In genomic region chr13:46640843-46641242, GRCh38 we compare ENCODE assay signal across 8 cellular contexts.
DNase-seq lines count a peak whose midpoint lies in the region; ATAC-seq, FAIRE-seq and TF ChIP-seq lines count a peak whose summit lies in the region.
"Had no signal": no experiment of that assay in that cellular context is flagged by ENCODE, and none has a peak within 500 bp of the region (broad histone marks: within the 10 kb centered on the region; RNA-seq: fewer than 3 reads in every experiment).

No MANE protein-coding gene starts in this region.

- CTCF ChIA-PET in K562 (lab: Yijun Ruan, JAX; ENCODE audit: low intra/inter-chr PET ratio) = no interaction called here
- CTCF ChIA-PET in CD8-positive, alpha-beta memory T cell (lab: Charles Lee) = no interaction called here

- no peak for TF ChIP-seq EP300 in K562 (IDR thresholded peaks at IDR 0.05; ENCODE audit: low read length)

- H3K27me3 Mint-ChIP-seq in HFFc6 (ENCODE audit: insufficient read depth) = no peaks in the 10 kb centered on the region
- H3K27me3 Mint-ChIP-seq in CD8-positive, alpha-beta memory T cell = peaks cover 0 to 2% of the 10 kb centered on the region in 2 donors
- H3K27me3 Mint-ChIP-seq: activated naive CD8-positive, alpha-beta T cell had no signal

- H3K9me3 Mint-ChIP-seq in HFFc6 = no peaks in the 10 kb centered on the region
- no peaks in the 10 kb centered on the region for H3K9me3 Mint-ChIP-seq in CD8-positive, alpha-beta memory T cell

- DNase-seq in HFFc6 = peak; percentile 52
- DNase-seq in K562 (ENCODE audit: extremely low read depth in 1 of 4, low spot score in 3 of 4) = no peak
- DNase-seq in keratinocyte (ENCODE audit: low read depth, low spot score) = no peak
- DNase-seq in NCI-H510A (lab: John Stamatoyannopoulos, UW) = no peak
- no peak for DNase-seq in CD8-positive, alpha-beta memory T cell

- dilution Hi-C loops in keratinocyte (cut with MboI; ENCODE audit: extremely low pct_ligation_motif_present, low sequenced_read_pairs) = no loop called here

- H4K20me1 ChIP-seq in K562 (replicated peaks; ENCODE audit: control insufficient read depth, insufficient read depth, low read length) = peaks cover 26% of the 10 kb centered on the region
- H4K20me1 ChIP-seq in keratinocyte (ENCODE audit: control insufficient read depth, extremely low read depth, insufficient read depth, low read length) = no peaks in the 10 kb centered on the region

- intact Hi-C loops in K562 (cut with micrococcal nuclease) = loop anchor here (5.0 kb wide), 1 partner anchor 89 kb away; the partner anchor contains the start of gene LRCH1

- in situ Hi-C loops in K562 (cut with MboI) = no loop called here

- H3K9ac ChIP-seq in K562 (ENCODE audit: insufficient read depth in 1 of 2, low read depth in 2 of 2, low read length in 2 of 2) = no peak overlapping the region
- H3K9ac ChIP-seq in keratinocyte (ENCODE audit: control insufficient read depth, extremely low read depth, insufficient read depth, low read length) = no peak overlapping the region
- H3K9ac ChIP-seq in stomach smooth muscle (ENCODE audit: low read length in 2 of 2) = no peak overlapping the region

- no peak for ATAC-seq in K562
- no peak for ATAC-seq in GM21528 (IDR thresholded peaks at IDR 0.05; ENCODE audit: low FRiP score, unreplicated experiment)

- H3K27me3 ChIP-seq in K562 (ENCODE audit: control insufficient read depth in 2 of 2, insufficient read depth in 2 of 2, low read length in 2 of 2) (no peaks in the 10 kb centered on the region), keratinocyte (ENCODE audit: control insufficient read depth, extremely low read depth, insufficient read depth, low read length) (no peaks in the 10 kb centered on the region), stomach smooth muscle (ENCODE audit: control insufficient read depth in 1 of 2, insufficient read depth in 2 of 2, low read length in 2 of 2) (no peaks in the 10 kb centered on the region)
- no peaks in the 10 kb centered on the region for H3K27me3 ChIP-seq in CD8-positive, alpha-beta memory T cell (ENCODE audit: insufficient read depth, low read length, poor library complexity, severe bottlenecking)

- H3K4me2 ChIP-seq in K562 (ENCODE audit: insufficient read depth, low read length) (no peak overlapping the region), keratinocyte (ENCODE audit: control insufficient read depth, extremely low read depth, insufficient read depth, low read depth, low read length) (peak overlapping the region; percentile 30)

- no peak overlapping the region for H2AFZ ChIP-seq in K562 (ENCODE audit: low read depth, low read length)
- H2AFZ ChIP-seq in keratinocyte (ENCODE audit: control insufficient read depth, low read length) = no peak overlapping the region

- H3K36me3 Mint-ChIP-seq in HFFc6 (ENCODE audit: low read depth) = no peaks in the 10 kb centered on the region
- peaks cover 0 to 6% (median 0%) of the 10 kb centered on the region in 3 donors for H3K36me3 Mint-ChIP-seq in CD8-positive, alpha-beta memory T cell

- POLR2A ChIA-PET in K562 (lab: Yijun Ruan, JAX) = interaction anchor here (0.8 to 1.1 kb wide), 2 partner anchors 12 to 659 kb away, joined by 3 read pairs; no protein-coding TSS in a partner anchor
- POLR2A ChIA-PET in CD8-positive, alpha-beta memory T cell (lab: Charles Lee) = no interaction called here

- H3K79me2 ChIP-seq in K562 (ENCODE audit: control insufficient read depth, insufficient read depth, low read length) (peaks cover 8% of the 10 kb centered on the region; the same call in 2 of the 3 replicates), keratinocyte (ENCODE audit: control insufficient read depth, insufficient read depth, low read length) (peaks cover 78% of the 10 kb centered on the region)

- H3K36me3 ChIP-seq in K562 (ENCODE audit: control insufficient read depth, insufficient read depth, low read length) (no peaks in the 10 kb centered on the region), keratinocyte (ENCODE audit: control insufficient read depth in 2 of 2, extremely low read depth in 1 of 2, insufficient read depth in 2 of 2, low read length in 2 of 2) (no peaks in the 10 kb centered on the region), stomach smooth muscle (ENCODE audit: control insufficient read depth in 2 of 2, insufficient read depth in 2 of 2, low read length in 2 of 2) (no peaks in the 10 kb centered on the region)
- H3K36me3 ChIP-seq in CD8-positive, alpha-beta memory T cell (ENCODE audit: insufficient read depth, low read length) = no peaks in the 10 kb centered on the region

- BruUV-seq in K562 (replicated peaks; lab: Mats Ljungman, UMichigan) = no TSS peak

- peak overlapping the region; percentile 35 for H3K27ac Mint-ChIP-seq in HFFc6
- H3K27ac Mint-ChIP-seq in CD8-positive, alpha-beta memory T cell = peak overlapping the region in 1 of 8 donors; percentile 39
- H3K27ac Mint-ChIP-seq: activated naive CD8-positive, alpha-beta T cell had no signal

- peaks cover 0 to 10% of the 10 kb centered on the region in 2 experiments; a peak in 4 of 5 replicates for H3K4me1 ChIP-seq in K562 (replicated peaks in 1 of 2; ENCODE audit: control insufficient read depth in 2 of 2, insufficient read depth in 2 of 2, low read length in 2 of 2)
- peaks cover 19% of the 10 kb centered on the region for H3K4me1 ChIP-seq in keratinocyte (ENCODE audit: control insufficient read depth, extremely low read depth, insufficient read depth, low read length)
- peaks cover 50% of the 10 kb centered on the region for H3K4me1 ChIP-seq in stomach smooth muscle (ENCODE audit: control insufficient read depth, insufficient read depth, low read length)
- H3K4me1 ChIP-seq in CD8-positive, alpha-beta memory T cell (ENCODE audit: insufficient read depth, low read length) = no peaks in the 10 kb centered on the region

- no peak for TF ChIP-seq POLR2A in K562 (conservative IDR thresholded peaks at IDR 0.05)

- H3K9me3 ChIP-seq in K562 (replicated peaks; ENCODE audit: control insufficient read depth, insufficient read depth, low read depth, low read length) (no peaks in the 10 kb centered on the region), keratinocyte (ENCODE audit: control insufficient read depth, low read depth, low read length) (no peaks in the 10 kb centered on the region), stomach smooth muscle (ENCODE audit: control insufficient read depth in 2 of 2, low read length in 2 of 2) (no peaks in the 10 kb centered on the region)
- H3K9me3 ChIP-seq in CD8-positive, alpha-beta memory T cell (ENCODE audit: low read length) = no peaks in the 10 kb centered on the region

- TF ChIP-seq CTCF in HFFc6 (IDR thresholded peaks at IDR 0.05) (no peak), K562 (IDR thresholded peaks at IDR 0.05 in 2 of 3, conservative IDR thresholded peaks at IDR 0.05 in 1 of 3; ENCODE audit: insufficient read depth in 2 of 3, low read depth in 1 of 3, low read length in 3 of 3) (no peak), keratinocyte (optimal IDR thresholded peaks at IDR 0.05 in 1 of 3, IDR thresholded peaks at IDR 0.05 in 1 of 3, conservative IDR thresholded peaks at IDR 0.05 in 1 of 3; ENCODE audit: extremely low read depth in 1 of 3, insufficient read depth in 2 of 3, low read length in 3 of 3) (no peak)

- H3K4me3 Mint-ChIP-seq in HFFc6 = no peak overlapping the region
- H3K4me3 Mint-ChIP-seq in CD8-positive, alpha-beta memory T cell = no peak overlapping the region

- FAIRE-seq in K562 (lab: Jason Lieb, UNC) (no peak), keratinocyte (lab: Jason Lieb, UNC) (no peak)

- H3K9me1 ChIP-seq in K562 (ENCODE audit: control insufficient read depth, insufficient read depth, low read length) (no peaks in the 10 kb centered on the region), keratinocyte (ENCODE audit: control insufficient read depth, extremely low read depth, insufficient read depth, low read length) (peaks cover 3% of the 10 kb centered on the region)

- 20% methylated on average over 3 of the region's 4 CpGs for whole genome bisulfite sequencing in K562 (ENCODE audit: insufficient coverage, low coverage, missing lambda C conversion rate)

- H3K4me3 ChIP-seq in K562 (no peak overlapping the region), keratinocyte (ENCODE audit: control insufficient read depth in 2 of 3, extremely low read depth in 1 of 3, insufficient read depth in 2 of 3, low read depth in 1 of 3, low read length in 3 of 3) (no peak overlapping the region), stomach smooth muscle (ENCODE audit: low read length in 2 of 2) (peak overlapping the region in 1 of 2 donors; percentile 57)
- no peak overlapping the region for H3K4me3 ChIP-seq in CD8-positive, alpha-beta memory T cell (ENCODE audit: low read length)

- no peak for TF ChIP-seq RAD21 in K562 (CRISPR knock-in tag; conservative IDR thresholded peaks at IDR 0.05 in 1 of 2, IDR thresholded peaks at IDR 0.05 in 1 of 2)

- H3K4me1 Mint-ChIP-seq in HFFc6 (ENCODE audit: low read depth) = peaks cover 60% of the 10 kb centered on the region
- peaks cover 57 to 77% (median 73%) of the 10 kb centered on the region in 3 donors for H3K4me1 Mint-ChIP-seq in CD8-positive, alpha-beta memory T cell

- no peak overlapping the region for H3K27ac ChIP-seq in K562 (ENCODE audit: extremely low read depth, low read depth, low read length)
- peak overlapping the region; percentile 5 for H3K27ac ChIP-seq in keratinocyte (ENCODE audit: control insufficient read depth, insufficient read depth, low read length)
- peak overlapping the region; percentile 63 for H3K27ac ChIP-seq in stomach smooth muscle (ENCODE audit: low read length)
- H3K27ac ChIP-seq in CD8-positive, alpha-beta memory T cell (ENCODE audit: low read depth, low read length) = no peak overlapping the region

TF ChIP-seq in K562, 482 proteins besides CTCF, POLR2A, EP300 and RAD21:
- 0 out of 2 replicates have a peak, but pooled peaks have one; percentile 25 for TF ChIP-seq FOSL1 (tag; conservative IDR thresholded peaks at IDR 0.05)
- TF ChIP-seq, protein P1, sequence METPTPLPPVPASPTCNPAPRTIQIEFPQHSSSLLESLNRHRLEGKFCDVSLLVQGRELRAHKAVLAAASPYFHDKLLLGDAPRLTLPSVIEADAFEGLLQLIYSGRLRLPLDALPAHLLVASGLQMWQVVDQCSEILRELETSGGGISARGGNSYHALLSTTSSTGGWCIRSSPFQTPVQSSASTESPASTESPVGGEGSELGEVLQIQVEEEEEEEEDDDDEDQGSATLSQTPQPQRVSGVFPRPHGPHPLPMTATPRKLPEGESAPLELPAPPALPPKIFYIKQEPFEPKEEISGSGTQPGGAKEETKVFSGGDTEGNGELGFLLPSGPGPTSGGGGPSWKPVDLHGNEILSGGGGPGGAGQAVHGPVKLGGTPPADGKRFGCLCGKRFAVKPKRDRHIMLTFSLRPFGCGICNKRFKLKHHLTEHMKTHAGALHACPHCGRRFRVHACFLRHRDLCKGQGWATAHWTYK (CRISPR knock-in tag; IDR thresholded peaks at IDR 0.05) = no peak

Comparison
In these comparisons a context has a peak if more than half of its experiments do, and no peak if none do; other contexts are left out.
1. H3K27ac ChIP-seq: peak in keratinocyte (single experiment) and stomach smooth muscle (single experiment); none in K562 (single experiment) and CD8-positive, alpha-beta memory T cell (single experiment).